Comparison of ENCODE assay signal across 1 cellular context in the genomic region with DNA sequence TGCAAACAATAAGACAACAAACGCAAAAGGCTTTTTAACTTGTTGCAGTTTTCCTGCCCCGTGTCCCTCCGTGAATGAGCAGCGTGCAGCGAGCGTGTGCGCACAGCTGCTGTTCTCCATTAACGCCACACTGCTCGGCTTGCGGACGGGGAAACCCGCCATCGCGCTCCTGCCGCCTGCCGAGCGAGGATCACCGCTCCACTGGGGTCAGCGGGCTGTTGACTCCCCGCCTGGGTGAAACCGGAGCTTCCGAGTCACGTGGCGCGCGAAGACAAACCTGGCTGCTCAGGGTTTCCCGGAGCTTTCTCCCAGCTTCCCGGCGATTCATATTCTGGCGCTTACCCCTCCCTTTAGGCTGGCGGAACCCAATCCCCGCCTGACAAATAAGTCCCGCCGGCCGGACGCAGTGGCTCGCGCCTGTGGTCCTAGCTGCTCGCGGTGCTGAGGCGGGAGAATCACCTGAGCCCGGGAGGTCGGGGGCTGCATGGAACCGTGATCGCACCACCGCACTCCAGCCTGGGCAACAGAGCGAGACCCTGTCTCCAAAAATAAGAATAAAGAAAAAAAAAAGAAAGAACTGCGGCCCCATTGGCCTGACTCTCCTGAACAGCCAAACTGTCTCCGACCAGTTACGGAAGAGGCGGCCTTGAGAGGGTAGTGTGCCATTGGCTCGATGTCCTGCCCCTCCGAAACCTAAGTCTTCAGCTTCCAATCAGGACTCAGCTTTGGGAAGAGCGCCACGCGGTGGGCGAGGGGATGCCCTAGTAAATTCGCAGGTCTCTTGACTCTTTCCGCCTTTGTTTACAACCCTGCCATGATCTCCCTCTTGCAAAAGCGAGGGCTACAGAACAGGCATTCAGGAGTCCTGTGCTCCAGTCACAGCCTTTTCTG.
TF ChIP-seq lines count a peak whose summit lies in the region.

A gene with protein sequence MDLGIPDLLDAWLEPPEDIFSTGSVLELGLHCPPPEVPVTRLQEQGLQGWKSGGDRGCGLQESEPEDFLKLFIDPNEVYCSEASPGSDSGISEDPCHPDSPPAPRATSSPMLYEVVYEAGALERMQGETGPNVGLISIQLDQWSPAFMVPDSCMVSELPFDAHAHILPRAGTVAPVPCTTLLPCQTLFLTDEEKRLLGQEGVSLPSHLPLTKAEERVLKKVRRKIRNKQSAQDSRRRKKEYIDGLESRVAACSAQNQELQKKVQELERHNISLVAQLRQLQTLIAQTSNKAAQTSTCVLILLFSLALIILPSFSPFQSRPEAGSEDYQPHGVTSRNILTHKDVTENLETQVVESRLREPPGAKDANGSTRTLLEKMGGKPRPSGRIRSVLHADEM (plus strand): TSS at position 794 of the 891 bp plus-strand sequence. CDS start 624 bp downstream, outside the sequence.

TF ChIP-seq in HEK293, 187 proteins besides CTCF, POLR2A, EP300 and RAD21 (continued from another document and continues in another):
- TF ChIP-seq GLIS1 (tag by site-specific recombination; IDR thresholded peaks at IDR 0.05) (peak; percentile 83), ZNF629 (tag by site-specific recombination; IDR thresholded peaks at IDR 0.05) (peak; percentile 59), ZNF214 (tag by site-specific recombination; IDR thresholded peaks at IDR 0.05; ENCODE audit: borderline replicate concordance) (no peak), ZNF521 (tag by site-specific recombination; IDR thresholded peaks at IDR 0.05) (no peak), HOXD13 (CRISPR knock-in tag; IDR thresholded peaks at IDR 0.05; ENCODE audit: borderline replicate concordance) (0 out of 2 replicates have a peak, but pooled peaks have one; percentile 54), ZSCAN16 (tag by site-specific recombination; IDR thresholded peaks at IDR 0.05) (0 out of 2 replicates have a peak, but pooled peaks have one; percentile 20), ZNF350 (tag by site-specific recombination; IDR thresholded peaks at IDR 0.05) (no peak), ZNF221 (tag by site-specific recombination; IDR thresholded peaks at IDR 0.05; ENCODE audit: borderline replicate concordance) (no peak), ZNF16 (tag by site-specific recombination; IDR thresholded peaks at IDR 0.05; ENCODE audit: low read depth) (no peak), KLF8 (tag by site-specific recombination; IDR thresholded peaks at IDR 0.05) (peak; percentile 68), ZNF37A (tag by site-specific recombination; IDR thresholded peaks at IDR 0.05) (no peak), ZBTB20 (tag by site-specific recombination; IDR thresholded peaks at IDR 0.05) (peak; percentile 96), ZNF324 (tag by site-specific recombination; IDR thresholded peaks at IDR 0.05) (peak; percentile 73; the same call in 1 of the 2 replicates), ZNF610 (tag by site-specific recombination; IDR thresholded peaks at IDR 0.05; ENCODE audit: borderline replicate concordance) (peak; percentile 78), ZNF777 (tag by site-specific recombination; IDR thresholded peaks at IDR 0.05; ENCODE audit: borderline replicate concordance) (no peak), ZNF155 (tag by site-specific recombination; IDR thresholded peaks at IDR 0.05) (no peak), ZNF391 (tag by site-specific recombination; IDR thresholded peaks at IDR 0.05; ENCODE audit: borderline replicate concordance, low read depth) (no peak), ZNF394 (tag by site-specific recombination; IDR thresholded peaks at IDR 0.05; ENCODE audit: borderline replicate concordance) (peak; percentile 81), ZNF843 (tag by site-specific recombination; IDR thresholded peaks at IDR 0.05) (peak; percentile 64; the same call in 1 of the 2 replicates), TRIM28 (IDR thresholded peaks at IDR 0.05; ENCODE audit: borderline replicate concordance, low read length) (peak; percentile 87), ZFHX2 (tag by site-specific recombination; conservative IDR thresholded peaks at IDR 0.05) (peak; percentile 54), ZNF19 (tag by site-specific recombination; IDR thresholded peaks at IDR 0.05; ENCODE audit: low read depth) (no peak), ZXDB (tag by site-specific recombination; IDR thresholded peaks at IDR 0.05) (peak; percentile 97), YY2 (tag by site-specific recombination; IDR thresholded peaks at IDR 0.05) (peak; percentile 65), ZNF302 (tag by site-specific recombination; IDR thresholded peaks at IDR 0.05; ENCODE audit: low read depth) (no peak), ZNF341 (tag by site-specific recombination; IDR thresholded peaks at IDR 0.05; ENCODE audit: low read depth) (peak; percentile 98), ZNF561 (tag by site-specific recombination; IDR thresholded peaks at IDR 0.05; ENCODE audit: borderline replicate concordance) (peak; percentile 89), FEZF1 (tag by site-specific recombination; IDR thresholded peaks at IDR 0.05) (peak; percentile 91), ZNF624 (tag by site-specific recombination; IDR thresholded peaks at IDR 0.05) (no peak), ZNF654 (tag by site-specific recombination; IDR thresholded peaks at IDR 0.05; ENCODE audit: low read depth) (0 out of 2 replicates have a peak, but pooled peaks have one; percentile 7), ZNF24 (tag by site-specific recombination; IDR thresholded peaks at IDR 0.05) (peak; percentile 87), ZNF423 (tag by site-specific recombination; IDR thresholded peaks at IDR 0.05) (0 out of 2 replicates have a peak, but pooled peaks have one; percentile 50), KLF9 (tag by site-specific recombination; IDR thresholded peaks at IDR 0.05; ENCODE audit: low read depth) (0 out of 2 replicates have a peak, but pooled peaks have one; percentile 14), ZNF48 (tag by site-specific recombination; IDR thresholded peaks at IDR 0.05) (no peak), ZNF354C (tag by site-specific recombination; IDR thresholded peaks at IDR 0.05; ENCODE audit: borderline replicate concordance, low read depth) (no peak), ZNF366 (tag by site-specific recombination; conservative IDR thresholded peaks at IDR 0.05) (peak; percentile 73)
- TF ChIP-seq, protein P1, sequence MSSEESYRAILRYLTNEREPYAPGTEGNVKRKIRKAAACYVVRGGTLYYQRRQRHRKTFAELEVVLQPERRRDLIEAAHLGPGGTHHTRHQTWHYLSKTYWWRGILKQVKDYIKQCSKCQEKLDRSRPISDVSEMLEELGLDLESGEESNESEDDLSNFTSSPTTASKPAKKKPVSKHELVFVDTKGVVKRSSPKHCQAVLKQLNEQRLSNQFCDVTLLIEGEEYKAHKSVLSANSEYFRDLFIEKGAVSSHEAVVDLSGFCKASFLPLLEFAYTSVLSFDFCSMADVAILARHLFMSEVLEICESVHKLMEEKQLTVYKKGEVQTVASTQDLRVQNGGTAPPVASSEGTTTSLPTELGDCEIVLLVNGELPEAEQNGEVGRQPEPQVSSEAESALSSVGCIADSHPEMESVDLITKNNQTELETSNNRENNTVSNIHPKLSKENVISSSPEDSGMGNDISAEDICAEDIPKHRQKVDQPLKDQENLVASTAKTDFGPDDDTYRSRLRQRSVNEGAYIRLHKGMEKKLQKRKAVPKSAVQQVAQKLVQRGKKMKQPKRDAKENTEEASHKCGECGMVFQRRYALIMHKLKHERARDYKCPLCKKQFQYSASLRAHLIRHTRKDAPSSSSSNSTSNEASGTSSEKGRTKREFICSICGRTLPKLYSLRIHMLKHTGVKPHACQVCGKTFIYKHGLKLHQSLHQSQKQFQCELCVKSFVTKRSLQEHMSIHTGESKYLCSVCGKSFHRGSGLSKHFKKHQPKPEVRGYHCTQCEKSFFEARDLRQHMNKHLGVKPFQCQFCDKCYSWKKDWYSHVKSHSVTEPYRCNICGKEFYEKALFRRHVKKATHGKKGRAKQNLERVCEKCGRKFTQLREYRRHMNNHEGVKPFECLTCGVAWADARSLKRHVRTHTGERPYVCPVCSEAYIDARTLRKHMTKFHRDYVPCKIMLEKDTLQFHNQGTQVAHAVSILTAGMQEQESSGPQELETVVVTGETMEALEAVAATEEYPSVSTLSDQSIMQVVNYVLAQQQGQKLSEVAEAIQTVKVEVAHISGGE (tag by site-specific recombination; conservative IDR thresholded peaks at IDR 0.05; ENCODE audit: low read depth), result peak; percentile 78
- TF ChIP-seq, protein P2, sequence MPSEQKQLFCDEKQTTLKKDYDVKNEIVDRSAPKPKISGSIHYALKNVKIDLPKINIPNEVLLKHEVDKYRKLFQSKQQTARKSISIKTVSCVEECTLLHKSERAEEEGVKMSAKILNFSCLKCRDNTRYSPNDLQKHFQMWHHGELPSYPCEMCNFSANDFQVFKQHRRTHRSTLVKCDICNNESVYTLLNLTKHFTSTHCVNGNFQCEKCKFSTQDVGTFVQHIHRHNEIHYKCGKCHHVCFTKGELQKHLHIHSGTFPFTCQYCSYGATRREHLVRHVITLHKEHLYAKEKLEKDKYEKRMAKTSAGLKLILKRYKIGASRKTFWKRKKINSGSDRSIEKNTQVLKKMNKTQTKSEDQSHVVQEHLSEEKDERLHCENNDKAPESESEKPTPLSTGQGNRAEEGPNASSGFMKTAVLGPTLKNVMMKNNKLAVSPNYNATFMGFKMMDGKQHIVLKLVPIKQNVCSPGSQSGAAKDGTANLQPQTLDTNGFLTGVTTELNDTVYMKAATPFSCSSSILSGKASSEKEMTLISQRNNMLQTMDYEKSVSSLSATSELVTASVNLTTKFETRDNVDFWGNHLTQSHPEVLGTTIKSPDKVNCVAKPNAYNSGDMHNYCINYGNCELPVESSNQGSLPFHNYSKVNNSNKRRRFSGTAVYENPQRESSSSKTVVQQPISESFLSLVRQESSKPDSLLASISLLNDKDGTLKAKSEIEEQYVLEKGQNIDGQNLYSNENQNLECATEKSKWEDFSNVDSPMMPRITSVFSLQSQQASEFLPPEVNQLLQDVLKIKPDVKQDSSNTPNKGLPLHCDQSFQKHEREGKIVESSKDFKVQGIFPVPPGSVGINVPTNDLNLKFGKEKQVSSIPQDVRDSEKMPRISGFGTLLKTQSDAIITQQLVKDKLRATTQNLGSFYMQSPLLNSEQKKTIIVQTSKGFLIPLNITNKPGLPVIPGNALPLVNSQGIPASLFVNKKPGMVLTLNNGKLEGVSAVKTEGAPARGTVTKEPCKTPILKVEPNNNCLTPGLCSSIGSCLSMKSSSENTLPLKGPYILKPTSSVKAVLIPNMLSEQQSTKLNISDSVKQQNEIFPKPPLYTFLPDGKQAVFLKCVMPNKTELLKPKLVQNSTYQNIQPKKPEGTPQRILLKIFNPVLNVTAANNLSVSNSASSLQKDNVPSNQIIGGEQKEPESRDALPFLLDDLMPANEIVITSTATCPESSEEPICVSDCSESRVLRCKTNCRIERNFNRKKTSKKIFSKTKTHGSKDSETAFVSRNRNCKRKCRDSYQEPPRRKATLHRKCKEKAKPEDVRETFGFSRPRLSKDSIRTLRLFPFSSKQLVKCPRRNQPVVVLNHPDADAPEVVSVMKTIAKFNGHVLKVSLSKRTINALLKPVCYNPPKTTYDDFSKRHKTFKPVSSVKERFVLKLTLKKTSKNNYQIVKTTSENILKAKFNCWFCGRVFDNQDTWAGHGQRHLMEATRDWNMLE (tag by site-specific recombination; conservative IDR thresholded peaks at IDR 0.05; ENCODE audit: low read depth), result peak; percentile 54
- TF ChIP-seq, protein P3, sequence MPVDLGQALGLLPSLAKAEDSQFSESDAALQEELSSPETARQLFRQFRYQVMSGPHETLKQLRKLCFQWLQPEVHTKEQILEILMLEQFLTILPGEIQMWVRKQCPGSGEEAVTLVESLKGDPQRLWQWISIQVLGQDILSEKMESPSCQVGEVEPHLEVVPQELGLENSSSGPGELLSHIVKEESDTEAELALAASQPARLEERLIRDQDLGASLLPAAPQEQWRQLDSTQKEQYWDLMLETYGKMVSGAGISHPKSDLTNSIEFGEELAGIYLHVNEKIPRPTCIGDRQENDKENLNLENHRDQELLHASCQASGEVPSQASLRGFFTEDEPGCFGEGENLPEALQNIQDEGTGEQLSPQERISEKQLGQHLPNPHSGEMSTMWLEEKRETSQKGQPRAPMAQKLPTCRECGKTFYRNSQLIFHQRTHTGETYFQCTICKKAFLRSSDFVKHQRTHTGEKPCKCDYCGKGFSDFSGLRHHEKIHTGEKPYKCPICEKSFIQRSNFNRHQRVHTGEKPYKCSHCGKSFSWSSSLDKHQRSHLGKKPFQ (tag by site-specific recombination; IDR thresholded peaks at IDR 0.05), result peak; percentile 11
- TF ChIP-seq, protein P4, sequence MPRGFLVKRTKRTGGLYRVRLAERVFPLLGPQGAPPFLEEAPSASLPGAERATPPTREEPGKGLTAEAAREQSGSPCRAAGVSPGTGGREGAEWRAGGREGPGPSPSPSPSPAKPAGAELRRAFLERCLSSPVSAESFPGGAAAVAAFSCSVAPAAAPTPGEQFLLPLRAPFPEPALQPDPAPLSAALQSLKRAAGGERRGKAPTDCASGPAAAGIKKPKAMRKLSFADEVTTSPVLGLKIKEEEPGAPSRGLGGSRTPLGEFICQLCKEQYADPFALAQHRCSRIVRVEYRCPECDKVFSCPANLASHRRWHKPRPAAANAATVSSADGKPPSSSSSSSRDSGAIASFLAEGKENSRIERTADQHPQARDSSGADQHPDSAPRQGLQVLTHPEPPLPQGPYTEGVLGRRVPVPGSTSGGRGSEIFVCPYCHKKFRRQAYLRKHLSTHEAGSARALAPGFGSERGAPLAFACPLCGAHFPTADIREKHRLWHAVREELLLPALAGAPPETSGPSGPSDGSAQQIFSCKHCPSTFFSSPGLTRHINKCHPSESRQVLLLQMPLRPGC (tag by site-specific recombination; IDR thresholded peaks at IDR 0.05), result 0 out of 2 replicates have a peak, but pooled peaks have one; percentile 57
- TF ChIP-seq, protein P5, sequence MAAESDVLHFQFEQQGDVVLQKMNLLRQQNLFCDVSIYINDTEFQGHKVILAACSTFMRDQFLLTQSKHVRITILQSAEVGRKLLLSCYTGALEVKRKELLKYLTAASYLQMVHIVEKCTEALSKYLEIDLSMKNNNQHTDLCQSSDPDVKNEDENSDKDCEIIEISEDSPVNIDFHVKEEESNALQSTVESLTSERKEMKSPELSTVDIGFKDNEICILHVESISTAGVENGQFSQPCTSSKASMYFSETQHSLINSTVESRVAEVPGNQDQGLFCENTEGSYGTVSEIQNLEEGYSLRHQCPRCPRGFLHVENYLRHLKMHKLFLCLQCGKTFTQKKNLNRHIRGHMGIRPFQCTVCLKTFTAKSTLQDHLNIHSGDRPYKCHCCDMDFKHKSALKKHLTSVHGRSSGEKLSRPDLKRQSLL (tag by site-specific recombination; IDR thresholded peaks at IDR 0.05), result peak; percentile 75
- TF ChIP-seq, protein P6, sequence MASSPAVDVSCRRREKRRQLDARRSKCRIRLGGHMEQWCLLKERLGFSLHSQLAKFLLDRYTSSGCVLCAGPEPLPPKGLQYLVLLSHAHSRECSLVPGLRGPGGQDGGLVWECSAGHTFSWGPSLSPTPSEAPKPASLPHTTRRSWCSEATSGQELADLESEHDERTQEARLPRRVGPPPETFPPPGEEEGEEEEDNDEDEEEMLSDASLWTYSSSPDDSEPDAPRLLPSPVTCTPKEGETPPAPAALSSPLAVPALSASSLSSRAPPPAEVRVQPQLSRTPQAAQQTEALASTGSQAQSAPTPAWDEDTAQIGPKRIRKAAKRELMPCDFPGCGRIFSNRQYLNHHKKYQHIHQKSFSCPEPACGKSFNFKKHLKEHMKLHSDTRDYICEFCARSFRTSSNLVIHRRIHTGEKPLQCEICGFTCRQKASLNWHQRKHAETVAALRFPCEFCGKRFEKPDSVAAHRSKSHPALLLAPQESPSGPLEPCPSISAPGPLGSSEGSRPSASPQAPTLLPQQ (tag by site-specific recombination; IDR thresholded peaks at IDR 0.05), result peak; percentile 70
- TF ChIP-seq, protein P7, sequence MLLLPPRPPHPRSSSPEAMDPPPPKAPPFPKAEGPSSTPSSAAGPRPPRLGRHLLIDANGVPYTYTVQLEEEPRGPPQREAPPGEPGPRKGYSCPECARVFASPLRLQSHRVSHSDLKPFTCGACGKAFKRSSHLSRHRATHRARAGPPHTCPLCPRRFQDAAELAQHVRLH (tag by site-specific recombination; IDR thresholded peaks at IDR 0.05), result peak; percentile 38; the same call in 1 of the 2 replicates
